Comparison of ENCODE assay signal across 24 cellular contexts in genomic region chr16:19776565-19776964, GRCh38. TPM values are rescaled to one million over a fixed set of nuclear protein-coding genes. Genes with fewer than 3 reads are reported as not detected.
DNase-seq lines count a peak whose midpoint lies in the region; ATAC-seq and TF ChIP-seq lines count a peak whose summit lies in the region.
"Had no signal": no experiment of that assay in that cellular context is flagged by ENCODE, and none has a peak within 500 bp of the region (broad histone marks: within the 10 kb centered on the region; RNA-seq: fewer than 3 reads in every experiment).

No MANE protein-coding gene starts in this region.

- peak overlapping the region; percentile 56 for H2AFZ ChIP-seq in MM.1S (ENCODE audit: low read length)
- H2AFZ ChIP-seq: PC-9 had no signal

- peaks cover 19% of the 10 kb centered on the region for H3F3A ChIP-seq in MM.1S (ENCODE audit: insufficient read depth, low read length)

- no peak for TF ChIP-seq CTCF in MM.1S (IDR thresholded peaks at IDR 0.05; ENCODE audit: low read length)
- no peak for TF ChIP-seq CTCF in suprapubic skin (IDR thresholded peaks at IDR 0.05)

- H3K9me3 ChIP-seq in MM.1S (replicated peaks; ENCODE audit: insufficient read depth, low read length) (no peaks in the 10 kb centered on the region), suprapubic skin (no peaks in the 10 kb centered on the region)
- H3K9me3 ChIP-seq: SJSA1 had no signal

- ATAC-seq in HG02642 (IDR thresholded peaks at IDR 0.05; ENCODE audit: poor library complexity, unreplicated experiment): no peak
- ATAC-seq in GM18867 (IDR thresholded peaks at IDR 0.05; ENCODE audit: unreplicated experiment): no peak

- H3K9me2 ChIP-seq in MM.1S (replicated peaks; ENCODE audit: insufficient read depth, low read length): no peaks in the 10 kb centered on the region

- H3K9ac ChIP-seq in MM.1S (ENCODE audit: low read length): peak overlapping the region; percentile 52

- TF ChIP-seq POLR2A in suprapubic skin (IDR thresholded peaks at IDR 0.05): no peak

- 93% methylated on average over 12 of the region's 12 CpGs for WGBS in suprapubic skin

- no peaks in the 10 kb centered on the region for H4K20me1 ChIP-seq in MM.1S (ENCODE audit: insufficient read depth, low read length)

- H3K27ac ChIP-seq in MM.1S (ENCODE audit: low read length) (peak overlapping the region; percentile 83), caudate nucleus (ENCODE audit: low read depth, low read length) (peak overlapping the region; percentile 48), suprapubic skin (no peak overlapping the region)
- H3K27ac ChIP-seq: PC-9, SJSA1 had no signal

- H3K4me1 ChIP-seq in MM.1S (ENCODE audit: low read length) (peaks cover 7% of the 10 kb centered on the region), suprapubic skin (no peaks in the 10 kb centered on the region)
- H3K4me1 ChIP-seq: SJSA1 had no signal

- H3K79me2 ChIP-seq in MM.1S (ENCODE audit: low read length): no peaks in the 10 kb centered on the region

- H3K4me2 ChIP-seq in MM.1S (ENCODE audit: low read depth, low read length): peak overlapping the region; percentile 46
- H3K4me2 ChIP-seq: PC-9 had no signal

- no peaks in the 10 kb centered on the region for H3K36me3 ChIP-seq in MM.1S (replicated peaks; ENCODE audit: insufficient read depth, low read length)
- no peaks in the 10 kb centered on the region for H3K36me3 ChIP-seq in suprapubic skin
- H3K36me3 ChIP-seq: SJSA1 had no signal

- H3K27me3 ChIP-seq in MM.1S (replicated peaks; ENCODE audit: insufficient read depth, low read length): no peaks in the 10 kb centered on the region
- no peaks in the 10 kb centered on the region for H3K27me3 ChIP-seq in suprapubic skin
- H3K27me3 ChIP-seq: SJSA1 had no signal

- H3K4me3 ChIP-seq in MM.1S (ENCODE audit: low read length): peak overlapping the region; percentile 32
- no peak overlapping the region for H3K4me3 ChIP-seq in suprapubic skin
- H3K4me3 ChIP-seq: PC-9, SJSA1 had no signal

- TF ChIP-seq EP300 in suprapubic skin (IDR thresholded peaks at IDR 0.05): no peak

- DNase-seq in NCI-H2107 treated with DMSO at 0.1 percent for 48 hours (lab: John Stamatoyannopoulos, UW; ENCODE audit: unreplicated experiment): peak; percentile 73
- no peak for DNase-seq in NCI-H2107 (lab: John Stamatoyannopoulos, UW)
- peak; percentile 52 for DNase-seq in MM.1S
- no peak for DNase-seq in caudate nucleus (lab: John Stamatoyannopoulos, UW)
- no peak for DNase-seq in suprapubic skin (ENCODE audit: low spot score in 2 of 2)
- DNase-seq: C1 segment of cervical spinal cord; CD4-positive, alpha-beta memory T cell; COR-L47; DMS79; EL; GF-D8; HCEC 1CT; NCI-H1092; NCI-H1417 treated with DMSO at 0.1 percent for 48 hours; NCI-H187 treated with DMSO at 0.1 percent for 48 hours; NCI-H446; NCI-H524 treated with DMSO at 0.1 percent for 48 hours; NCI-H82; NK-92 treated with Interleukin-12 subunit alpha and Interleukin-12 subunit beta, amount 100 ng/mL, for 24 hours; PC-9; Right ventricle myocardium superior had no signal

RNA-seq across cellular contexts. Expression of gene IQCK, which starts 58.5 kb away (rescaled TPM):
- 10 to 100 TPM; 10.7 to 21.6 (median 18.7) TPM for total RNA-seq in suprapubic skin

RNA-seq across cellular contexts. Expression of gene KNOP1, which starts 58.5 kb away (rescaled TPM):
- 10 to 100 TPM in 3 of 4 donors, 1 to 10 TPM in 1; 7.9 to 22.8 (median 19.5) TPM for total RNA-seq in suprapubic skin

Comparison
In these comparisons a context has a peak if more than half of its experiments do, and no peak if none do; other contexts are left out.
1. DNase-seq: peak in NCI-H2107 treated with DMSO at 0.1 percent for 48 hours (single experiment) and MM.1S (single experiment); none in NCI-H2107 (single experiment), caudate nucleus (0 of 61) and suprapubic skin (0 of 2).